9 cellular contexts compared by ENCODE assay signal in the genomic region with DNA sequence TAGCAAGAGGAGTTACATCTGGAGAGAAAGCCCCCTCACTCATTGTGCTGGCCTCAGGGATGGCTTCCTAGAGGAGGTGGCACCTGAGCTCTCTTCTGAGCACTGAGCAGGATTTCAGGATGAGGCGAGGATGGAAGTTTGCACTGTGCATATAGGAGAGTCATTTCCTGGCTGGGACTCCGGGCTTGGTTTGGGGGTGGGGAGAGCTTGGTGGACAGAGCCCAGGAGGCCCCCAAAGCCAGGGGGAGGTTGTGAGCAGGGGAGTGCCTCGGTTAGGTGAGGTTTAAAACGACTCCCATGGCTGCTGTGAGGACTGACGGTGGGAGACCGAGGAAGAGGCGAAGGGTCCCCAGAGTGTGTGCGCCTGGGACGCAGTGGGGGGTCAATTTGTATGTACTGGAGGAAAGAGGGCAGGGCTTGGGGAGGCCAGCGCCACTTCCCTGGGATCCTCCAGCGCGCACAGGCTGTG. TPM values are rescaled to one million over a fixed set of nuclear protein-coding genes. Genes with fewer than 3 reads are reported as not detected.
DNase-seq lines count a peak whose midpoint lies in the region; ATAC-seq and TF ChIP-seq lines count a peak whose summit lies in the region.
"Had no signal": no experiment of that assay in that cellular context is flagged by ENCODE, and none has a peak within 500 bp of the region (broad histone marks: within the 10 kb centered on the region; RNA-seq: fewer than 3 reads in every experiment).

No MANE protein-coding gene starts in this region.

- no peaks in the 10 kb centered on the region for H3K36me3 ChIP-seq in esophagus (ENCODE audit: control insufficient read depth in 2 of 2, insufficient read depth in 2 of 2, low read length in 1 of 2)

- CTCF ChIA-PET in RWPE1 (lab: Yijun Ruan, JAX) = interaction anchor here (1.0 kb wide), 1 partner anchor 22 kb away, joined by 3 read pairs; no protein-coding TSS in a partner anchor

- peak overlapping the region; percentile 96 for H3K27ac ChIP-seq in RWPE1
- peak overlapping the region in 1 of 2 donors; percentile 62 for H3K27ac ChIP-seq in esophagus (ENCODE audit: low read depth in 2 of 2, low read length in 1 of 2)

- no peaks in the 10 kb centered on the region for H3K9me3 ChIP-seq in esophagus (ENCODE audit: control insufficient read depth in 2 of 2, insufficient read depth in 1 of 2, low read depth in 1 of 2, low read length in 1 of 2)

- H3K27me3 ChIP-seq in esophagus (ENCODE audit: control insufficient read depth in 1 of 2, insufficient read depth in 2 of 2, low read length in 2 of 2) = no peaks in the 10 kb centered on the region

- 47 to 48% methylated on average over 12 of the region's 12 CpGs for WGBS in esophagus, 2 donors

- POLR2A ChIA-PET in RWPE1 (lab: Yijun Ruan, JAX; ENCODE audit: low non-redundant PET) = interaction anchor here (0.6 kb wide), 1 partner anchor 74 kb away, joined by 5 read pairs; no protein-coding TSS in a partner anchor

- DNase-seq in EH (ENCODE audit: low read depth) (peak; percentile 34), RWPE1 (ENCODE audit: low spot score) (no peak), retinal pigment epithelial cell (ENCODE audit: low read depth) (no peak), GF-D8 (lab: John Stamatoyannopoulos, UW) (no peak)
- no peak for DNase-seq in stimulated activated CD4-positive, alpha-beta T cell treated with anti-CD3 and anti-CD28 coated beads, Interleukin-4, amount 100 ng/mL, for 24 hours
- DNase-seq: SIG-M5 had no signal

- H3K4me3 ChIP-seq in esophagus (ENCODE audit: low read depth in 1 of 2, low read length in 2 of 2) (peak overlapping the region; percentile 51 to 55), retinal pigment epithelial cell (ENCODE audit: low read length) (peak overlapping the region; percentile 51)

- peaks cover 6 to 61% of the 10 kb centered on the region in 2 donors for H3K4me1 ChIP-seq in esophagus (ENCODE audit: control insufficient read depth in 2 of 2, insufficient read depth in 2 of 2, low read length in 1 of 2)

- no peak for ATAC-seq in HG03378 (IDR thresholded peaks at IDR 0.05; ENCODE audit: unreplicated experiment)
- ATAC-seq in GM19324 (IDR thresholded peaks at IDR 0.05; ENCODE audit: low FRiP score, unreplicated experiment) = no peak

- TF ChIP-seq CTCF in RWPE1 (conservative IDR thresholded peaks at IDR 0.05; ENCODE audit: low read depth) (no peak), retinal pigment epithelial cell (conservative IDR thresholded peaks at IDR 0.05; ENCODE audit: low read depth, low read length) (no peak)

RNA-seq across cellular contexts. Expression of gene CAMKK1, which starts 1.2 kb away (rescaled TPM):
- 1 to 10 TPM; 4.9 to 5.3 TPM for polyA plus RNA-seq in esophagus

RNA-seq across cellular contexts. Expression of gene P2RX1, which starts 24.6 kb away (rescaled TPM):
- polyA plus RNA-seq in esophagus = 1 to 10 TPM; 5.9 to 7.1 TPM

RNA-seq across cellular contexts. Expression of gene NCBP3, which starts 45.6 kb away (rescaled TPM):
- 10 to 100 TPM; 17.1 to 18.9 TPM for polyA plus RNA-seq in esophagus
